Comparison of ENCODE assay signal across 13 cellular contexts in genomic region chr17:77864234-77865108, GRCh38.
DNase-seq lines count a peak whose midpoint lies in the region; ATAC-seq and TF ChIP-seq lines count a peak whose summit lies in the region.
"Had no signal": no experiment of that assay in that cellular context is flagged by ENCODE, and none has a peak within 500 bp of the region (broad histone marks: within the 10 kb centered on the region; RNA-seq: fewer than 3 reads in every experiment).

No MANE protein-coding gene starts in this region.

- H3K4me2 ChIP-seq in PC-9: no peak overlapping the region

- TF ChIP-seq EP300 in suprapubic skin (IDR thresholded peaks at IDR 0.05): no peak

- 58% methylated on average over 17 of the region's 21 CpGs for WGBS in suprapubic skin

- peaks cover 18% of the 10 kb centered on the region for H3K4me1 ChIP-seq in mucosa of descending colon (ENCODE audit: low read depth)
- H3K4me1 ChIP-seq in suprapubic skin: peaks cover 24% of the 10 kb centered on the region
- H3K4me1 ChIP-seq in PC-9 (replicated peaks; ENCODE audit: insufficient read depth): no peaks in the 10 kb centered on the region

- peaks cover 71% of the 10 kb centered on the region for H3K27me3 Mint-ChIP-seq in dendritic cell treated with granulocyte-macrophage colony-stimulating factor and Interleukin-4, amounts not matched to agents 40 ng/mL and 50 ng/mL, for 4 days

- H3F3A ChIP-seq in PC-9 (ENCODE audit: insufficient read depth, low read depth): no peaks in the 10 kb centered on the region

- H3K27ac ChIP-seq in suprapubic skin (peak overlapping the region; percentile 31), PC-9 (no peak overlapping the region)
- H3K27ac ChIP-seq: epithelial cell of prostate had no signal

- H3K36me3 ChIP-seq in mucosa of descending colon (ENCODE audit: low read depth) (no peaks in the 10 kb centered on the region), suprapubic skin (no peaks in the 10 kb centered on the region), PC-9 (ENCODE audit: low read depth) (no peaks in the 10 kb centered on the region)

- intact Hi-C loops in dendritic cell treated with granulocyte-macrophage colony-stimulating factor and Interleukin-4, amounts not matched to agents 40 ng/mL and 50 ng/mL, for 4 days (cut with micrococcal nuclease): loop anchor here (5.0 kb wide), 1 partner anchor 93 kb away; the partner anchor contains the start of gene TNRC6C
- intact Hi-C loops in mucosa of descending colon (cut with DNase I, micrococcal nuclease): no loop called here
- intact Hi-C loops in PC-9 (cut with micrococcal nuclease; ENCODE audit: unreplicated experiment): no loop called here

- no peaks in the 10 kb centered on the region for H3K79me2 ChIP-seq in PC-9 (ENCODE audit: low read depth)

- ATAC-seq in mucosa of descending colon: peak; percentile 21

- H3K9me3 Mint-ChIP-seq in dendritic cell treated with granulocyte-macrophage colony-stimulating factor and Interleukin-4, amounts not matched to agents 40 ng/mL and 50 ng/mL, for 4 days: no peaks in the 10 kb centered on the region
- H3K9me3 Mint-ChIP-seq: mesothelial cell of epicardium; T-helper 1 cell treated with Interleukin-12 subunit alpha and Interleukin-12 subunit beta and Interleukin-4 antibody, amounts not matched to agents 30 μg/mL and 1 μg/mL, for 36 hours had no signal

- DNase-seq in NCI-H2227 (lab: John Stamatoyannopoulos, UW; ENCODE audit: unreplicated experiment): peak; percentile 44
- no peak for DNase-seq in NCI-H2227 treated with DMSO at 0.1 percent for 48 hours (lab: John Stamatoyannopoulos, UW)
- DNase-seq in mucosa of descending colon: peak in 2 of 3 donors; percentile 37 to 43
- no peak for DNase-seq in suprapubic skin (ENCODE audit: low spot score in 2 of 2)
- no peak for DNase-seq in NCI-H1092 (lab: John Stamatoyannopoulos, UW)
- no peak for DNase-seq in activated CD4-positive, alpha-beta T cell treated with anti-CD3 and anti-CD28 coated beads for 4 hours
- DNase-seq in PC-9: no peak
- DNase-seq: activated CD4-positive, alpha-beta T cell treated with anti-CD3 and anti-CD28 coated beads, Interleukin-2, amount 50 U/mL, for 4 hours; PC-3 had no signal

- no peak for TF ChIP-seq POLR2A in suprapubic skin (IDR thresholded peaks at IDR 0.05)

- CTCF ChIA-PET in PC-9 (lab: Charles Lee): no interaction called here

- no peak for TF ChIP-seq CTCF in mucosa of descending colon (IDR thresholded peaks at IDR 0.05)
- TF ChIP-seq CTCF in suprapubic skin (IDR thresholded peaks at IDR 0.05): no peak
- TF ChIP-seq CTCF in PC-9 (conservative IDR thresholded peaks at IDR 0.05): no peak

- H4K20me1 ChIP-seq in PC-9 (ENCODE audit: insufficient read depth): no peaks in the 10 kb centered on the region

- no peaks in the 10 kb centered on the region for H3K36me3 Mint-ChIP-seq in dendritic cell treated with granulocyte-macrophage colony-stimulating factor and Interleukin-4, amounts not matched to agents 40 ng/mL and 50 ng/mL, for 4 days (ENCODE audit: low read depth)
- H3K36me3 Mint-ChIP-seq: mesothelial cell of epicardium had no signal

- H3K27ac Mint-ChIP-seq in dendritic cell treated with granulocyte-macrophage colony-stimulating factor and Interleukin-4, amounts not matched to agents 40 ng/mL and 50 ng/mL, for 4 days: peak overlapping the region; percentile 64
- H3K27ac Mint-ChIP-seq: mesothelial cell of epicardium; T-helper 1 cell treated with Interleukin-12 subunit alpha and Interleukin-12 subunit beta and Interleukin-4 antibody, amounts not matched to agents 30 μg/mL and 1 μg/mL, for 36 hours had no signal

- POLR2A ChIA-PET in PC-9 (lab: Charles Lee; ENCODE audit: unreplicated experiment): no interaction called here

- peaks cover 3% of the 10 kb centered on the region for H3K27me3 ChIP-seq in suprapubic skin
- H3K27me3 ChIP-seq in PC-9 (ENCODE audit: insufficient read depth, low read depth): peaks cover 62% of the 10 kb centered on the region

- no TSS peak for BruUV-seq in PC-9 (replicated peaks; lab: Mats Ljungman, UMichigan)

- peaks cover 64% of the 10 kb centered on the region for H3K4me1 Mint-ChIP-seq in dendritic cell treated with granulocyte-macrophage colony-stimulating factor and Interleukin-4, amounts not matched to agents 40 ng/mL and 50 ng/mL, for 4 days (ENCODE audit: low read depth)

- no peak overlapping the region for H3K4me3 ChIP-seq in mucosa of descending colon
- no peak overlapping the region for H3K4me3 ChIP-seq in suprapubic skin
- H3K4me3 ChIP-seq in PC-9: no peak overlapping the region

- no peak overlapping the region for H2AFZ ChIP-seq in PC-9

- no peak overlapping the region for H3K4me3 Mint-ChIP-seq in dendritic cell treated with granulocyte-macrophage colony-stimulating factor and Interleukin-4, amounts not matched to agents 40 ng/mL and 50 ng/mL, for 4 days
- H3K4me3 Mint-ChIP-seq: mesothelial cell of epicardium; T-helper 1 cell treated with Interleukin-12 subunit alpha and Interleukin-12 subunit beta and Interleukin-4 antibody, amounts not matched to agents 30 μg/mL and 1 μg/mL, for 36 hours had no signal

- H3K9me3 ChIP-seq in mucosa of descending colon (no peaks in the 10 kb centered on the region), suprapubic skin (no peaks in the 10 kb centered on the region), PC-9 (ENCODE audit: insufficient read depth, low read depth) (no peaks in the 10 kb centered on the region)

- H3K9me2 ChIP-seq in PC-9 (ENCODE audit: insufficient read depth): no peaks in the 10 kb centered on the region

Comparison
In these comparisons a context has a peak if more than half of its experiments do, and no peak if none do; other contexts are left out.
1. DNase-seq: peak in NCI-H2227 (single experiment) and mucosa of descending colon (2 of 3); none in NCI-H2227 treated with DMSO at 0.1 percent for 48 hours (single experiment), suprapubic skin (0 of 2), NCI-H1092 (single experiment), activated CD4-positive, alpha-beta T cell treated with anti-CD3 and anti-CD28 coated beads for 4 hours (0 of 2) and PC-9 (0 of 2).